Comparison of ENCODE assay signal across 31 cellular contexts in genomic region chr16:15891508-15891907, GRCh38. TPM values are rescaled to one million over a fixed set of nuclear protein-coding genes. Genes with fewer than 3 reads are reported as not detected.
"Had no signal": no experiment of that assay in that cellular context is flagged by ENCODE, and none has a peak within 500 bp of the region (broad histone marks: within the 10 kb centered on the region; RNA-seq: fewer than 3 reads in every experiment).

No MANE protein-coding gene starts in this region.

- H3K27me3 Mint-ChIP-seq: activated B cell treated with CpG ODN at 0.5 μM for 24 hours; activated CD8-positive, alpha-beta T cell treated with anti-CD3 and anti-CD28 coated beads for 36 hours; activated naive CD4-positive, alpha-beta T cell treated with anti-CD3 and anti-CD28 coated beads, Interleukin-2, amount 10 ng/mL, durations not matched to agents 7 days and 5 days; activated naive CD8-positive, alpha-beta T cell treated with anti-CD3 and anti-CD28 coated beads, Interleukin-2, amount 10 ng/mL, durations not matched to agents 7 days and 5 days; central memory CD8-positive, alpha-beta T cell; dendritic cell treated with granulocyte-macrophage colony-stimulating factor and Interleukin-4, amounts not matched to agents 40 ng/mL and 50 ng/mL, for 4 days; T-helper 17 cell had no signal

- ATAC-seq: activated CD4-positive, CD25-positive, alpha-beta regulatory T cell treated with anti-CD3 and anti-CD28 coated beads, Interleukin-2, amount 50 U/mL, for 24 hours; activated CD8-positive, alpha-beta T cell treated with anti-CD3 and anti-CD28 coated beads for 36 hours; activated naive CD4-positive, alpha-beta T cell treated with anti-CD3 and anti-CD28 coated beads, Interleukin-2, amount 50 U/mL, for 72 hours; activated T-cell treated with anti-CD3 and anti-CD28 coated beads, Interleukin-2, amount 50 U/mL, for 4 hours; esophagus mucosa; T-helper 17 cell had no signal

- H3K9me3 Mint-ChIP-seq: activated B cell treated with CpG ODN at 0.5 μM for 24 hours; activated CD8-positive, alpha-beta T cell treated with anti-CD3 and anti-CD28 coated beads for 36 hours; activated naive CD4-positive, alpha-beta T cell treated with anti-CD3 and anti-CD28 coated beads, Interleukin-2, amount 10 ng/mL, durations not matched to agents 7 days and 5 days; activated naive CD4-positive, alpha-beta T cell treated with anti-CD3 and anti-CD28 coated beads, Interleukin-2, amount 50 U/mL, for 72 hours; activated naive CD8-positive, alpha-beta T cell treated with anti-CD3 and anti-CD28 coated beads, Interleukin-2, amount 10 ng/mL, durations not matched to agents 7 days and 5 days; activated T-cell treated with anti-CD3 and anti-CD28 coated beads, Interleukin-2, amount 50 U/mL, for 4 hours; activated T-helper 1 cell treated with anti-CD3 and anti-CD28 coated beads, Interleukin-12 subunit alpha, Interleukin-12 subunit beta, Interleukin-2, Interleukin-4 antibody, amounts not matched to agents 30 ng/mL and 10 ng/mL and 1 ng/mL, durations not matched to agents 14 hours and 24 hours and 36 hours; central memory CD8-positive, alpha-beta T cell; dendritic cell treated with granulocyte-macrophage colony-stimulating factor and Interleukin-4, amounts not matched to agents 40 ng/mL and 50 ng/mL, for 4 days; endodermal cell; T-helper 2 cell treated with Interferon-gamma antibody and Interleukin-4, amounts not matched to agents 5 μg/mL and 100 μg/mL, for 36 hours had no signal

- H3K4me3 ChIP-seq: ascending aorta, coronary artery, dorsolateral prefrontal cortex had no signal

- H3K9me3 ChIP-seq: ascending aorta had no signal

- H3K27ac Mint-ChIP-seq: activated B cell treated with CpG ODN at 0.5 μM for 24 hours; activated CD8-positive, alpha-beta T cell treated with anti-CD3 and anti-CD28 coated beads for 36 hours; activated naive CD4-positive, alpha-beta T cell treated with anti-CD3 and anti-CD28 coated beads, Interleukin-2, amount 10 ng/mL, durations not matched to agents 7 days and 5 days; activated naive CD4-positive, alpha-beta T cell treated with anti-CD3 and anti-CD28 coated beads, Interleukin-2, amount 50 U/mL, for 72 hours; activated T-helper 1 cell treated with anti-CD3 and anti-CD28 coated beads, Interleukin-12 subunit alpha, Interleukin-12 subunit beta, Interleukin-2, Interleukin-4 antibody, amounts not matched to agents 30 ng/mL and 10 ng/mL and 1 ng/mL, durations not matched to agents 14 hours and 24 hours and 36 hours; dendritic cell treated with granulocyte-macrophage colony-stimulating factor and Interleukin-4, amounts not matched to agents 40 ng/mL and 50 ng/mL, for 4 days; endodermal cell; T-helper 17 cell; T-helper 2 cell treated with Interferon-gamma antibody and Interleukin-4, amounts not matched to agents 5 μg/mL and 100 μg/mL, for 36 hours had no signal

- DNase-seq: activated B cell treated with CpG ODN at 0.5 μM for 24 hours; activated CD4-positive, alpha-beta T cell treated with anti-CD3 and anti-CD28 coated beads for 48 hours; activated CD4-positive, alpha-beta T cell treated with anti-CD3 and anti-CD28 coated beads, Interleukin-2, amount 50 U/mL, for 1 hour; activated CD4-positive, alpha-beta T cell treated with anti-CD3 and anti-CD28 coated beads, Interleukin-2, amount 50 U/mL, for 48 hours; activated CD8-positive, alpha-beta memory T cell treated with anti-CD3 and anti-CD28 coated beads for 24 hours; activated CD8-positive, alpha-beta T cell treated with anti-CD3 and anti-CD28 coated beads for 36 hours; activated gamma-delta T cell; activated naive CD4-positive, alpha-beta T cell; activated naive CD4-positive, alpha-beta T cell treated with anti-CD3 and anti-CD28 coated beads, Interleukin-2, amount 10 ng/mL, durations not matched to agents 7 days and 5 days; activated naive CD8-positive, alpha-beta T cell treated with anti-CD3 and anti-CD28 coated beads, Interleukin-2, amount 10 ng/mL, durations not matched to agents 7 days and 5 days; activated T-cell treated with anti-CD3 and anti-CD28 coated beads, Interleukin-2, amount 50 U/mL, for 4 hours; brain microvascular endothelial cell; dorsolateral prefrontal cortex; effector memory CD4-positive, alpha-beta T cell; endodermal cell; foreskin fibroblast; head of caudate nucleus; T-helper 1 cell; T-helper 17 cell; T1000; WERI-Rb-1 had no signal

- H3K36me3 ChIP-seq: ascending aorta, brain microvascular endothelial cell had no signal

- H3K4me3 Mint-ChIP-seq: activated B cell treated with CpG ODN at 0.5 μM for 24 hours; activated CD8-positive, alpha-beta T cell treated with anti-CD3 and anti-CD28 coated beads for 36 hours; activated naive CD4-positive, alpha-beta T cell treated with anti-CD3 and anti-CD28 coated beads, Interleukin-2, amount 10 ng/mL, durations not matched to agents 7 days and 5 days; activated naive CD8-positive, alpha-beta T cell treated with anti-CD3 and anti-CD28 coated beads, Interleukin-2, amount 10 ng/mL, durations not matched to agents 7 days and 5 days; activated T-cell treated with anti-CD3 and anti-CD28 coated beads, Interleukin-2, amount 50 U/mL, for 4 hours; activated T-helper 1 cell treated with anti-CD3 and anti-CD28 coated beads, Interleukin-12 subunit alpha, Interleukin-12 subunit beta, Interleukin-2, Interleukin-4 antibody, amounts not matched to agents 30 ng/mL and 10 ng/mL and 1 ng/mL, durations not matched to agents 14 hours and 24 hours and 36 hours; central memory CD8-positive, alpha-beta T cell; dendritic cell treated with granulocyte-macrophage colony-stimulating factor and Interleukin-4, amounts not matched to agents 40 ng/mL and 50 ng/mL, for 4 days; endodermal cell; T-helper 17 cell; T-helper 2 cell treated with Interferon-gamma antibody and Interleukin-4, amounts not matched to agents 5 μg/mL and 100 μg/mL, for 36 hours had no signal

- H3K27me3 ChIP-seq: ascending aorta, brain microvascular endothelial cell, dorsolateral prefrontal cortex had no signal

- H3K27ac ChIP-seq: ascending aorta, brain microvascular endothelial cell, coronary artery, dorsolateral prefrontal cortex, WERI-Rb-1 had no signal

RNA-seq across cellular contexts. Expression of gene MYH11, which starts 34.7 kb away (rescaled TPM):
- total RNA-seq: activated CD8-positive, alpha-beta T cell treated with anti-CD3 and anti-CD28 coated beads for 36 hours; activated naive CD8-positive, alpha-beta T cell treated with anti-CD3 and anti-CD28 coated beads, Interleukin-2, amount 10 ng/mL, durations not matched to agents 7 days and 5 days; activated T-helper 1 cell treated with anti-CD3 and anti-CD28 coated beads, Interleukin-12 subunit alpha, Interleukin-12 subunit beta, Interleukin-2, Interleukin-4 antibody, amounts not matched to agents 30 ng/mL and 10 ng/mL and 1 ng/mL, durations not matched to agents 14 hours and 24 hours and 36 hours; epithelial cell of proximal tubule had no signal
